ENCODE assay signal across 9 cellular contexts in the genomic region with DNA sequence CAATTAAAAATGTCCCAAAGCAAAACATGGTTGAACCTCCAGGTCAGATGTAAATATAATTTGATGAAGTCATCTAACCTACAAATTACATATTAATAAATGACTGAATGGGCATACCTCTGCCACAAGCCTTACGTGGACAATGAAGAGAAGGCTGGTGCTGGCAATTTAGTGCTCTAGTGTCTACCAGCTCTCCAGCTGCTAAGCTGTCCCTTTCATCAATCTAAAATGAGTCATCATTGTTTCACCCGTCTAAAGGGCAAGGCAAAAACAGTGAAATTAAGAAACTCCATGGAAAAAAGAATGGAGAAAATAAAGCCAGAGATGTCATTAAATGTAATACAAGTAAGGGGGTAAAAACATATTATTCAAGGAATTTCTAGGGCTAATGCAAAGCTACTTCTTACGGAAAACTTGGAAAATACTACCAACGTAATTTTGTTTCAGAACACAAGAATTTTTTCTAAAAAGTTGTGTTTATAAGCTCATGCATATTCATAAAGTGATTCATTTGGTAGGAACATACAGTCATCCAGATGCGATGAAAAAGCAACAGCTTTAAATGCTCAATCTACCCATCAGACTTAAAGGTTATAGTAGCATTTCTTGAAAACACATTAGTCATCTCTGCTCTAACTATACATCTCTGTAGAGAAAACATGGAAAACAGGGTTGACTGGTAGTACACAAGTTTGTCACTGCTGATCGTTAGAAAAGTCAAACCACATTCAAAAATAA.
DNase-seq lines count a peak whose midpoint lies in the region; ATAC-seq and TF ChIP-seq lines count a peak whose summit lies in the region.
"Had no signal": no experiment of that assay in that cellular context is flagged by ENCODE, and none has a peak within 500 bp of the region (broad histone marks: within the 10 kb centered on the region; RNA-seq: fewer than 3 reads in every experiment).

No MANE protein-coding gene starts in this region.

- no peak overlapping the region for H2BK15ac ChIP-seq in neuronal stem cell (ENCODE audit: low read length)

- no peaks in the 10 kb centered on the region for H3K27me3 Mint-ChIP-seq in brain
- H3K27me3 Mint-ChIP-seq in natural killer cell treated with Interleukin-12 subunit alpha and Interleukin-12 subunit beta and Interleukin-15 and Interleukin-18, amount 100 ng/mL, for 72 hours, result no peaks in the 10 kb centered on the region

- H3K27me3 ChIP-seq in neuronal stem cell (ENCODE audit: control insufficient read depth in 3 of 3, insufficient read depth in 3 of 3, low read depth in 1 of 3, low read length in 3 of 3), result no peaks in the 10 kb centered on the region

- TF ChIP-seq CTCF in brain (conservative IDR thresholded peaks at IDR 0.05), result no peak

- no peak overlapping the region for H4K8ac ChIP-seq in neuronal stem cell (ENCODE audit: low read depth, low read length)

- ATAC-seq in natural killer cell treated with Interleukin-12 subunit alpha and Interleukin-12 subunit beta and Interleukin-15 and Interleukin-18, amount 100 ng/mL, for 72 hours, result peak; percentile 61 to 84
- ATAC-seq in GM18858 (IDR thresholded peaks at IDR 0.05; ENCODE audit: unreplicated experiment), result no peak

- no peaks in the 10 kb centered on the region for H3K79me1 ChIP-seq in neuronal stem cell (ENCODE audit: low read depth, low read length)

- H3K18ac ChIP-seq in neuronal stem cell (ENCODE audit: low read length), result no peak overlapping the region

- H3K9ac ChIP-seq in neuronal stem cell (ENCODE audit: low read depth, low read length, poor library complexity), result no peak overlapping the region

- H3K36me3 ChIP-seq in neuronal stem cell (replicated peaks in 1 of 2; ENCODE audit: control insufficient read depth in 2 of 2, insufficient read depth in 2 of 2, low read length in 2 of 2), result no peaks in the 10 kb centered on the region

- no peak overlapping the region for H3K27ac ChIP-seq in neuronal stem cell (replicated peaks; ENCODE audit: low read length)

- H3K4me1 Mint-ChIP-seq in brain, result peaks cover 46% of the 10 kb centered on the region
- peaks cover 51 to 59% of the 10 kb centered on the region in 2 donors for H3K4me1 Mint-ChIP-seq in natural killer cell treated with Interleukin-12 subunit alpha and Interleukin-12 subunit beta and Interleukin-15 and Interleukin-18, amount 100 ng/mL, for 72 hours (ENCODE audit: low read depth in 2 of 2)

- DNase-seq in DMS53 (lab: John Stamatoyannopoulos, UW), result peak; percentile 48
- DNase-seq in MV-4-11 (lab: John Stamatoyannopoulos, UW), result peak; percentile 23
- no peak for DNase-seq in natural killer cell treated with Interleukin-12 subunit alpha and Interleukin-12 subunit beta and Interleukin-15 and Interleukin-18, amount 100 ng/mL, for 72 hours (ENCODE audit: low spot score)
- DNase-seq in NCI-H1092 treated with DMSO at 0.1 percent for 48 hours (lab: John Stamatoyannopoulos, UW), result no peak
- no peak for DNase-seq in neuronal stem cell (ENCODE audit: low spot score)
- no peak for DNase-seq in globus pallidus (ENCODE audit: low spot score)
- DNase-seq: Right ventricle myocardium superior had no signal

- H2AFZ ChIP-seq in neuronal stem cell (ENCODE audit: low read length), result no peak overlapping the region

- no peak overlapping the region for H2BK5ac ChIP-seq in neuronal stem cell (ENCODE audit: low read length)

- no peak overlapping the region for H4K91ac ChIP-seq in neuronal stem cell (ENCODE audit: low read depth, low read length, poor library complexity)

- H3K14ac ChIP-seq in neuronal stem cell (ENCODE audit: low read length), result no peak overlapping the region

- WGBS in neuronal stem cell (ENCODE audit: extremely low coverage in 2 of 2, insufficient read length in 2 of 2, insufficient replicate concordance in 1 of 2), 2 donors, result no CpG with 5 or more reads among the region's 6 CpGs

- H3K4ac ChIP-seq in neuronal stem cell (ENCODE audit: low read length), result no peak overlapping the region

- no peak overlapping the region for H3K4me3 ChIP-seq in neuronal stem cell (ENCODE audit: low read length in 2 of 2)

- H3K9me3 Mint-ChIP-seq in brain, result no peaks in the 10 kb centered on the region
- no peaks in the 10 kb centered on the region for H3K9me3 Mint-ChIP-seq in natural killer cell treated with Interleukin-12 subunit alpha and Interleukin-12 subunit beta and Interleukin-15 and Interleukin-18, amount 100 ng/mL, for 72 hours

- no peaks in the 10 kb centered on the region for H3K9me3 ChIP-seq in neuronal stem cell (replicated peaks in 1 of 2; ENCODE audit: control insufficient read depth in 2 of 2, insufficient read depth in 1 of 2, low read depth in 1 of 2, low read length in 2 of 2)

- peak overlapping the region in 4 of 5 experiments; percentile 8 to 82 (median 56) for H3K27ac Mint-ChIP-seq in brain
- H3K27ac Mint-ChIP-seq in natural killer cell treated with Interleukin-12 subunit alpha and Interleukin-12 subunit beta and Interleukin-15 and Interleukin-18, amount 100 ng/mL, for 72 hours, result peak overlapping the region; percentile 1 to 48

- H2AK5ac ChIP-seq in neuronal stem cell (ENCODE audit: low read depth, low read length), result no peak overlapping the region

- H3K23ac ChIP-seq in neuronal stem cell (ENCODE audit: low read depth, low read length, poor library complexity), result no peak overlapping the region

- H3K4me2 ChIP-seq in neuronal stem cell (ENCODE audit: insufficient read depth, low read length, poor library complexity, severe bottlenecking), result no peak overlapping the region

- no peak overlapping the region for H2BK12ac ChIP-seq in neuronal stem cell (ENCODE audit: low read length)

- H3K4me1 ChIP-seq in neuronal stem cell (ENCODE audit: control insufficient read depth in 2 of 2, insufficient read depth in 1 of 2, low read depth in 1 of 2, low read length in 2 of 2), result no peaks in the 10 kb centered on the region

- no peaks in the 10 kb centered on the region for H3K36me3 Mint-ChIP-seq in brain
- H3K36me3 Mint-ChIP-seq in natural killer cell treated with Interleukin-12 subunit alpha and Interleukin-12 subunit beta and Interleukin-15 and Interleukin-18, amount 100 ng/mL, for 72 hours, result peaks cover 4% of the 10 kb centered on the region

- no peak overlapping the region for H2BK120ac ChIP-seq in neuronal stem cell (ENCODE audit: low read depth, low read length)

- peak overlapping the region in 1 of 5 experiments; percentile 10 for H3K4me3 Mint-ChIP-seq in brain
- peak overlapping the region; percentile 56 for H3K4me3 Mint-ChIP-seq in natural killer cell treated with Interleukin-12 subunit alpha and Interleukin-12 subunit beta and Interleukin-15 and Interleukin-18, amount 100 ng/mL, for 72 hours

Comparison
In these comparisons a context has a peak if more than half of its experiments do, and no peak if none do; other contexts are left out.
1. DNase-seq: peak in DMS53 (single experiment) and MV-4-11 (single experiment); none in natural killer cell treated with Interleukin-12 subunit alpha and Interleukin-12 subunit beta and Interleukin-15 and Interleukin-18, amount 100 ng/mL, for 72 hours (single experiment), NCI-H1092 treated with DMSO at 0.1 percent for 48 hours (single experiment), neuronal stem cell (single experiment) and globus pallidus (single experiment).